ENCODE assay signal across 13 cellular contexts in genomic region chr9:91905237-91905650, GRCh38. TPM values are rescaled to one million over a fixed set of nuclear protein-coding genes. Genes with fewer than 3 reads are reported as not detected.
DNase-seq lines count a peak whose midpoint lies in the region; ATAC-seq, FAIRE-seq and TF ChIP-seq lines count a peak whose summit lies in the region.
"Had no signal": no experiment of that assay in that cellular context is flagged by ENCODE, and none has a peak within 500 bp of the region (broad histone marks: within the 10 kb centered on the region; RNA-seq: fewer than 3 reads in every experiment).

No MANE protein-coding gene starts in this region.

- no peak for TF ChIP-seq POLR2A in GM12891 (IDR thresholded peaks at IDR 0.05; ENCODE audit: low read depth, low read length)

- ATAC-seq in HG02623 (IDR thresholded peaks at IDR 0.05; ENCODE audit: unreplicated experiment): no peak

- peak overlapping the region; percentile 22; the same call in 1 of the 2 replicates for H3K9ac ChIP-seq in MM.1S (ENCODE audit: low read length)

- 86% methylated on average over 1 of the region's 1 CpG for WGBS in hepatocyte (ENCODE audit: low lambda C conversion rate, missing lambda C conversion rate)

- no peak overlapping the region for H2AFZ ChIP-seq in MM.1S (ENCODE audit: low read length)
- no peak overlapping the region for H2AFZ ChIP-seq in hepatocyte

- peak overlapping the region; percentile 72; the same call in 1 of the 2 replicates for H3K4me3 ChIP-seq in MM.1S (ENCODE audit: low read length)
- H3K4me3 ChIP-seq in hepatocyte: no peak overlapping the region

- H3K4me1 ChIP-seq in MM.1S (ENCODE audit: low read length) (peaks cover 36% of the 10 kb centered on the region), hepatocyte (ENCODE audit: insufficient read depth) (peaks cover 69% of the 10 kb centered on the region)

- no peaks in the 10 kb centered on the region for H4K20me1 ChIP-seq in MM.1S (ENCODE audit: insufficient read depth, low read length)
- no peaks in the 10 kb centered on the region for H4K20me1 ChIP-seq in hepatocyte (ENCODE audit: insufficient read depth, poor library complexity, severe bottlenecking)

- H3K9me2 ChIP-seq in MM.1S (replicated peaks; ENCODE audit: insufficient read depth, low read length) (no peaks in the 10 kb centered on the region), hepatocyte (replicated peaks; ENCODE audit: insufficient read depth) (no peaks in the 10 kb centered on the region)

- peak overlapping the region; percentile 80; the same call in 1 of the 2 replicates for H3K27ac ChIP-seq in MM.1S (ENCODE audit: low read length)
- H3K27ac ChIP-seq in hepatocyte: peak overlapping the region; percentile 2

- H3K36me3 ChIP-seq in MM.1S (replicated peaks; ENCODE audit: insufficient read depth, low read length): no peaks in the 10 kb centered on the region
- H3K36me3 ChIP-seq in hepatocyte (replicated peaks; ENCODE audit: insufficient read depth, low read depth): no peaks in the 10 kb centered on the region

- peaks cover 64% of the 10 kb centered on the region for H3K79me2 ChIP-seq in MM.1S (ENCODE audit: low read length)
- H3K79me2 ChIP-seq in hepatocyte: peaks cover 74% of the 10 kb centered on the region

- TF ChIP-seq CTCF in MM.1S (IDR thresholded peaks at IDR 0.05; ENCODE audit: low read length): no peak
- TF ChIP-seq CTCF in hepatocyte (IDR thresholded peaks at IDR 0.05; ENCODE audit: poor library complexity): no peak

- peaks cover 30% of the 10 kb centered on the region for H3F3A ChIP-seq in MM.1S (ENCODE audit: insufficient read depth, low read length)

- H3K9me3 ChIP-seq in MM.1S (replicated peaks; ENCODE audit: insufficient read depth, low read length) (no peaks in the 10 kb centered on the region), hepatocyte (ENCODE audit: low read depth) (no peaks in the 10 kb centered on the region)

- peak; percentile 95 for FAIRE-seq in GM12891 (lab: Jason Lieb, UNC)

- peak overlapping the region; percentile 93 for H3K4me2 ChIP-seq in MM.1S (ENCODE audit: low read depth, low read length)
- H3K4me2 ChIP-seq in hepatocyte: peak overlapping the region; percentile 76

- H3K27me3 ChIP-seq in MM.1S (replicated peaks; ENCODE audit: insufficient read depth, low read length): no peaks in the 10 kb centered on the region
- no peaks in the 10 kb centered on the region for H3K27me3 ChIP-seq in hepatocyte

- DNase-seq in GM12891 (ENCODE audit: insufficient read length, low spot score) (no peak), MM.1S (no peak), hepatocyte (ENCODE audit: low spot score) (no peak), NCI-H345 treated with DMSO at 0.1 percent for 48 hours (lab: John Stamatoyannopoulos, UW; ENCODE audit: unreplicated experiment) (no peak), AG20443 (ENCODE audit: low spot score) (no peak), kidney glomerular epithelial cell (lab: John Stamatoyannopoulos, UW) (no peak)
- DNase-seq: DMS79 treated with DMSO at 0.1 percent for 48 hours, NCI-H1417, NCI-H187 treated with DMSO at 0.1 percent for 48 hours, NCI-H2171 treated with DMSO at 0.1 percent for 48 hours, NCI-H774 had no signal

TF ChIP-seq in GM12891, 5 proteins besides CTCF, POLR2A, EP300 and RAD21:
- no peak for TF ChIP-seq PAX5 (IDR thresholded peaks at IDR 0.05; ENCODE audit: insufficient read depth, low read length, severe bottlenecking)
TF ChIP-seq in GM12891: peak in this region for 0.

RNA-seq across cellular contexts. Expression of gene ROR2, which starts 44.8 kb away (rescaled TPM):
- polyA plus RNA-seq in GM12891 (2012; ENCODE audit: low read depth, missing spikeins): 0.05 TPM
- 24.7 and 29.5 TPM in 2 replicates for total RNA-seq in hepatocyte
- polyA plus RNA-seq in hepatocyte: 21.4 and 25.6 TPM in 2 replicates
- total RNA-seq: LHCN-M2 had no signal
